In the genomic region with DNA sequence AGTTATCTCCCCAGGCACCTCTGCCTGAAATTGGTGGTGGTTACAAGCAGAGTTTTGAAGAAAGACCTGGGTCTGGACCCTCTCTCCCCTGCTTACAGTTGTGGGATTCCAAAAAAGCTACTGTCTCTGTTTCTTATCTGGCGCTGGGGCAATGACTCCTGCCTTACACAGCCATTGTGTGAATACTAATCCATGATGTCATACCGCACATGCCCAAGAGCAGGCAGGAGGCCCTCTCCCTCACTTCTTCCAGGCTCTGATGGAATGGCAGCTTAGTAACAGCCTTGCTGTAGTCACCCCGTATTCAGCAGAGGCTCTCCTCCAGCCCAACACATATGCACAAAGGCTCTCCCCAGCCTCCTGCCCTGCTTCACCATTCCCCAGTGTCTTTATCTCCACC, we compare ENCODE assay signal across 1 cellular context.
TF ChIP-seq lines count a peak whose summit lies in the region.

No MANE protein-coding gene starts in this region.

TF ChIP-seq in IMR-90, 13 proteins besides CTCF, POLR2A, EP300 and RAD21 (continued from another document):
- no peak for TF ChIP-seq CHD1 (IDR thresholded peaks at IDR 0.05; ENCODE audit: low read depth, low read length)
